In genomic region chr11:128584253-128584652, GRCh38 we compare ENCODE assay signal across 22 cellular contexts.
"Had no signal": no experiment of that assay in that cellular context is flagged by ENCODE, and none has a peak within 500 bp of the region (broad histone marks: within the 10 kb centered on the region; RNA-seq: fewer than 3 reads in every experiment).

No MANE protein-coding gene starts in this region.

- H3K4me3 Mint-ChIP-seq: activated CD4-positive, alpha-beta T cell treated with anti-CD3 and anti-CD28 coated beads, Interleukin-2, amount 10 ng/mL, durations not matched to agents 24 days and 14 days; brain; mesothelial cell of epicardium; neural progenitor cell had no signal

- H3K4me1 ChIP-seq: esophagus squamous epithelium had no signal

- H3K36me3 Mint-ChIP-seq: brain, mesothelial cell of epicardium, neural progenitor cell had no signal

- H3K4me3 ChIP-seq: esophagus squamous epithelium, neural progenitor cell, pancreas, tibial nerve, vagina had no signal

- DNase-seq: activated CD4-positive, alpha-beta T cell treated with anti-CD3 and anti-CD28 coated beads, Interleukin-2, amount 10 ng/mL, durations not matched to agents 24 days and 14 days; activated CD4-positive, CD25-positive, alpha-beta regulatory T cell; activated naive CD4-positive, alpha-beta T cell treated with anti-CD3 and anti-CD28 coated beads for 36 hours; amniotic stem cell; central memory CD4-positive, alpha-beta T cell; cortex of kidney; effector CD4-positive, alpha-beta T cell; esophagus squamous epithelium; glutamatergic neuron; hypothalamus; pancreas; stimulated activated CD4-positive, alpha-beta T cell treated with anti-CD3 and anti-CD28 coated beads, Interleukin-2, amount 100 ng/mL, for 48 hours; stimulated activated naive CD4-positive, alpha-beta T cell; substantia nigra had no signal

- H3K4me2 ChIP-seq: neural progenitor cell had no signal

- H3K36me3 ChIP-seq: esophagus squamous epithelium, neural progenitor cell, pancreas, tibial nerve, vagina had no signal

- H3K9me3 Mint-ChIP-seq: activated CD4-positive, alpha-beta T cell treated with anti-CD3 and anti-CD28 coated beads, Interleukin-2, amount 10 ng/mL, durations not matched to agents 24 days and 14 days; activated naive CD4-positive, alpha-beta T cell treated with anti-CD3 and anti-CD28 coated beads for 36 hours; activated T-helper 2 cell treated with anti-CD3 and anti-CD28 coated beads, Interferon-gamma antibody, Interleukin-2, Interleukin-4, amounts not matched to agents 10 μg/mL and 5 μg/mL and 100 μg/mL, durations not matched to agents 14 hours and 24 hours and 36 hours; brain; mesothelial cell of epicardium had no signal

- H3K9ac ChIP-seq: neural progenitor cell had no signal

- H3K9me3 ChIP-seq: esophagus squamous epithelium, pancreas, tibial nerve, vagina had no signal

- H2AFZ ChIP-seq: neural progenitor cell had no signal

- H3K27ac Mint-ChIP-seq: activated CD4-positive, alpha-beta T cell treated with anti-CD3 and anti-CD28 coated beads, Interleukin-2, amount 10 ng/mL, durations not matched to agents 24 days and 14 days; activated naive CD4-positive, alpha-beta T cell treated with anti-CD3 and anti-CD28 coated beads for 36 hours; activated T-helper 2 cell treated with anti-CD3 and anti-CD28 coated beads, Interferon-gamma antibody, Interleukin-2, Interleukin-4, amounts not matched to agents 10 μg/mL and 5 μg/mL and 100 μg/mL, durations not matched to agents 14 hours and 24 hours and 36 hours; brain; mesothelial cell of epicardium; neural progenitor cell had no signal

- ATAC-seq: pancreas had no signal

- H3K27ac ChIP-seq: neural progenitor cell, pancreas, tibial nerve, vagina had no signal

- H3K27me3 ChIP-seq: pancreas, vagina had no signal

- FAIRE-seq: endothelial cell of umbilical vein, pancreas, TTC549 had no signal
